ENCODE assay signal across 9 cellular contexts in genomic region chr7:128909605-128910568, GRCh38. TPM values are rescaled to one million over a fixed set of nuclear protein-coding genes. Genes with fewer than 3 reads are reported as not detected.
DNase-seq lines count a peak whose midpoint lies in the region; ATAC-seq, FAIRE-seq and TF ChIP-seq lines count a peak whose summit lies in the region.
"Had no signal": no experiment of that assay in that cellular context is flagged by ENCODE, and none has a peak within 500 bp of the region (broad histone marks: within the 10 kb centered on the region; RNA-seq: fewer than 3 reads in every experiment).

No MANE protein-coding gene starts in this region.

- dilution Hi-C loops in keratinocyte (cut with MboI; ENCODE audit: extremely low pct_ligation_motif_present, low sequenced_read_pairs): no loop called here

- TF ChIP-seq EP300 in suprapubic skin (IDR thresholded peaks at IDR 0.05): no peak

- H3K4me1 Mint-ChIP-seq in CD8-positive, alpha-beta T cell (ENCODE audit: low read depth): peaks cover 3% of the 10 kb centered on the region

- CTCF ChIA-PET in CD8-positive, alpha-beta T cell (lab: Charles Lee): interaction anchor here (1.9 to 3.5 kb wide), 2 partner anchors 182 kb away, joined by 5 to 15 read pairs; no protein-coding TSS in a partner anchor

- H3K27ac Mint-ChIP-seq in CD8-positive, alpha-beta T cell: no peak overlapping the region

- H3K36me3 ChIP-seq in keratinocyte (ENCODE audit: control insufficient read depth in 2 of 2, extremely low read depth in 1 of 2, insufficient read depth in 2 of 2, low read length in 2 of 2) (no peaks in the 10 kb centered on the region), suprapubic skin (no peaks in the 10 kb centered on the region)
- no peaks in the 10 kb centered on the region for H3K36me3 ChIP-seq in CD8-positive, alpha-beta T cell (ENCODE audit: insufficient read depth, low read length)

- no peak overlapping the region for H3K9ac ChIP-seq in keratinocyte (ENCODE audit: control insufficient read depth, extremely low read depth, insufficient read depth, low read length)

- WGBS in suprapubic skin: 18% methylated on average over 31 of the region's 42 CpGs

- no peak overlapping the region for H3K4me3 Mint-ChIP-seq in CD8-positive, alpha-beta T cell

- H3K27me3 Mint-ChIP-seq in CD8-positive, alpha-beta T cell (ENCODE audit: low read depth): peaks cover 55% of the 10 kb centered on the region

- TF ChIP-seq CTCF in cardiac fibroblast (IDR thresholded peaks at IDR 0.05; ENCODE audit: low read depth, low read length): no peak
- no peak for TF ChIP-seq CTCF in keratinocyte (optimal IDR thresholded peaks at IDR 0.05 in 1 of 3, IDR thresholded peaks at IDR 0.05 in 1 of 3, conservative IDR thresholded peaks at IDR 0.05 in 1 of 3; ENCODE audit: extremely low read depth in 1 of 3, insufficient read depth in 2 of 3, low read length in 3 of 3)
- TF ChIP-seq CTCF in suprapubic skin (IDR thresholded peaks at IDR 0.05): no peak
- TF ChIP-seq CTCF in GM20000 (IDR thresholded peaks at IDR 0.05; ENCODE audit: extremely low read depth, missing control alignments): no peak
- no peak for TF ChIP-seq CTCF in CD8-positive, alpha-beta T cell (IDR thresholded peaks at IDR 0.05)

- H3K27me3 ChIP-seq in keratinocyte (ENCODE audit: control insufficient read depth, extremely low read depth, insufficient read depth, low read length): peaks cover 52% of the 10 kb centered on the region
- peaks cover 48% of the 10 kb centered on the region for H3K27me3 ChIP-seq in suprapubic skin
- peaks cover 3% of the 10 kb centered on the region for H3K27me3 ChIP-seq in CD8-positive, alpha-beta T cell (ENCODE audit: insufficient read depth, low read length)

- no peak for FAIRE-seq in keratinocyte (lab: Jason Lieb, UNC)

- H3K4me2 ChIP-seq in keratinocyte (ENCODE audit: control insufficient read depth, extremely low read depth, insufficient read depth, low read depth, low read length): peak overlapping the region; percentile 9

- intact Hi-C loops in CD8-positive, alpha-beta T cell (cut with DNase I, micrococcal nuclease): no loop called here

- H3K4me1 ChIP-seq in keratinocyte (ENCODE audit: control insufficient read depth, extremely low read depth, insufficient read depth, low read length): no peaks in the 10 kb centered on the region
- H3K4me1 ChIP-seq in suprapubic skin: peaks cover 19% of the 10 kb centered on the region
- H3K4me1 ChIP-seq in CD8-positive, alpha-beta T cell (ENCODE audit: insufficient read depth, low read length): peaks cover 3% of the 10 kb centered on the region

- ATAC-seq in CD8-positive, alpha-beta T cell: no peak

- H2AFZ ChIP-seq in keratinocyte (ENCODE audit: control insufficient read depth, low read length): no peak overlapping the region

- no peaks in the 10 kb centered on the region for H3K79me2 ChIP-seq in keratinocyte (ENCODE audit: control insufficient read depth, insufficient read depth, low read length)

- no peaks in the 10 kb centered on the region for H3K9me3 Mint-ChIP-seq in CD8-positive, alpha-beta T cell

- H4K20me1 ChIP-seq in keratinocyte (ENCODE audit: control insufficient read depth, extremely low read depth, insufficient read depth, low read length): no peaks in the 10 kb centered on the region

- POLR2A ChIA-PET in CD8-positive, alpha-beta T cell (lab: Charles Lee): no interaction called here

- DNase-seq in HK-2 (ENCODE audit: unreplicated experiment): peak; percentile 86
- DNase-seq in cardiac fibroblast (ENCODE audit: low read depth in 2 of 2): peak; percentile 23 to 68
- DNase-seq in keratinocyte (ENCODE audit: low read depth, low spot score): no peak
- DNase-seq in suprapubic skin (ENCODE audit: low spot score in 2 of 2): peak in 1 of 2 donors; percentile 60
- no peak for DNase-seq in NCI-H1417 treated with DMSO at 0.1 percent for 48 hours (lab: John Stamatoyannopoulos, UW)
- DNase-seq in GM20000 (ENCODE audit: low spot score): no peak
- no peak for DNase-seq in NCI-H1436 (lab: John Stamatoyannopoulos, UW)
- no peak for DNase-seq in CD8-positive, alpha-beta T cell
- DNase-seq: SHP77 treated with DMSO at 0.1 percent for 48 hours had no signal

- no peak for TF ChIP-seq POLR2A in suprapubic skin (IDR thresholded peaks at IDR 0.05)

- H3K4me3 ChIP-seq in cardiac fibroblast (replicated peaks in 1 of 2; ENCODE audit: low read depth in 2 of 2, low read length in 2 of 2): peak overlapping the region; percentile 18 to 42
- H3K4me3 ChIP-seq in keratinocyte (ENCODE audit: control insufficient read depth in 2 of 3, extremely low read depth in 1 of 3, insufficient read depth in 2 of 3, low read depth in 1 of 3, low read length in 3 of 3): peak overlapping the region in 1 of 3 experiments; percentile 19
- H3K4me3 ChIP-seq in suprapubic skin: peak overlapping the region; percentile 44
- no peak overlapping the region for H3K4me3 ChIP-seq in CD8-positive, alpha-beta T cell (ENCODE audit: low read depth, low read length)

- H3K36me3 Mint-ChIP-seq in CD8-positive, alpha-beta T cell: no peaks in the 10 kb centered on the region

- no peak overlapping the region for H3K27ac ChIP-seq in keratinocyte (ENCODE audit: control insufficient read depth, insufficient read depth, low read length)
- H3K27ac ChIP-seq in suprapubic skin: no peak overlapping the region
- no peak overlapping the region for H3K27ac ChIP-seq in CD8-positive, alpha-beta T cell (ENCODE audit: low read depth, low read length)

- no peaks in the 10 kb centered on the region for H3K9me1 ChIP-seq in keratinocyte (ENCODE audit: control insufficient read depth, extremely low read depth, insufficient read depth, low read length)

- no peaks in the 10 kb centered on the region for H3K9me3 ChIP-seq in keratinocyte (ENCODE audit: control insufficient read depth, low read depth, low read length)
- H3K9me3 ChIP-seq in suprapubic skin: no peaks in the 10 kb centered on the region
- no peaks in the 10 kb centered on the region for H3K9me3 ChIP-seq in CD8-positive, alpha-beta T cell (ENCODE audit: low read length)

RNA-seq across cellular contexts. Expression of gene KCP, which starts 0.6 kb away (rescaled TPM):
- 0.03 to 0.17 TPM in 2 of 3 replicates, not detected in the other for polyA plus RNA-seq in keratinocyte
- not detected for polyA plus RNA-seq in keratinocyte (2011; ENCODE audit: low read depth)
- 0.04 and 0.08 TPM in 2 replicates for polyA plus RNA-seq in keratinocyte (2011; cell fraction: cytosol; rRNA removed)
- 0.25 and 0.28 TPM in 2 replicates for polyA plus RNA-seq in keratinocyte (2011; cell fraction: nucleus; rRNA removed)
- 0.14 and 0.17 TPM in 2 replicates for polyA plus RNA-seq in keratinocyte (2012; ENCODE audit: low replicate concordance)
- 0.13 TPM in 1 of 3 replicates, not detected in the others for polyA minus RNA-seq in keratinocyte
- not detected for polyA minus RNA-seq in keratinocyte (2011; cell fraction: cytosol; rRNA and poly(A)+ RNA removed)
- polyA minus RNA-seq in keratinocyte (2011; cell fraction: nucleus; rRNA and poly(A)+ RNA removed): not detected in 2 replicates
- total RNA-seq in suprapubic skin: under 1 TPM; 0.17 to 0.57 (median 0.36) TPM
- total RNA-seq in CD8-positive, alpha-beta T cell: under 1 TPM; 0.19 to 0.43 TPM

RNA-seq across cellular contexts. Expression of gene IRF5, which starts 27.8 kb away (rescaled TPM):
- polyA plus RNA-seq in keratinocyte: 0.78 to 1.5 TPM (median 0.88 TPM) in 3 replicates
- polyA plus RNA-seq in keratinocyte (2011; ENCODE audit: low read depth): 0.61 TPM
- polyA plus RNA-seq in keratinocyte (2011; cell fraction: cytosol; rRNA removed): 0.71 and 1.0 TPM in 2 replicates
- 4.2 and 4.8 TPM in 2 replicates for polyA plus RNA-seq in keratinocyte (2011; cell fraction: nucleus; rRNA removed)
- polyA plus RNA-seq in keratinocyte (2012; ENCODE audit: low replicate concordance): 0.55 and 4.5 TPM in 2 replicates
- polyA minus RNA-seq in keratinocyte: 0.64 to 2.4 TPM (median 2.1 TPM) in 3 replicates
- polyA minus RNA-seq in keratinocyte (2011; cell fraction: cytosol; rRNA and poly(A)+ RNA removed): 2.1 TPM
- polyA minus RNA-seq in keratinocyte (2011; cell fraction: nucleus; rRNA and poly(A)+ RNA removed): 1.2 and 1.6 TPM in 2 replicates
- total RNA-seq in suprapubic skin: 10 to 100 TPM in 3 of 4 donors, 1 to 10 TPM in 1; 8.9 to 22.8 (median 18.6) TPM
- under 1 TPM; 0.61 to 0.79 TPM for total RNA-seq in CD8-positive, alpha-beta T cell

RNA-seq across cellular contexts. Expression of gene ATP6V1F, which starts 47.2 kb away (rescaled TPM):
- polyA plus RNA-seq in keratinocyte: 263 to 429 TPM (median 268 TPM) in 3 replicates
- 107 TPM for polyA plus RNA-seq in keratinocyte (2011; ENCODE audit: low read depth)
- 342 and 421 TPM in 2 replicates for polyA plus RNA-seq in keratinocyte (2011; cell fraction: cytosol; rRNA removed)
- polyA plus RNA-seq in keratinocyte (2011; cell fraction: nucleus; rRNA removed): 115 and 151 TPM in 2 replicates
- polyA plus RNA-seq in keratinocyte (2012; ENCODE audit: low replicate concordance): 283 and 576 TPM in 2 replicates
- polyA minus RNA-seq in keratinocyte: 59.0 to 128 TPM (median 113 TPM) in 3 replicates
- 125 TPM for polyA minus RNA-seq in keratinocyte (2011; cell fraction: cytosol; rRNA and poly(A)+ RNA removed)
- 20.6 and 23.4 TPM in 2 replicates for polyA minus RNA-seq in keratinocyte (2011; cell fraction: nucleus; rRNA and poly(A)+ RNA removed)
- 100 to 1,000 TPM in 3 of 4 donors, 10 to 100 TPM in 1; 78.4 to 165 (median 148) TPM for total RNA-seq in suprapubic skin
- total RNA-seq in CD8-positive, alpha-beta T cell: 10 to 100 TPM; 54.8 to 59.3 TPM

Comparison
In these comparisons a context has a peak if more than half of its experiments do, and no peak if none do; other contexts are left out.
1. DNase-seq: peak in HK-2 (single experiment) and cardiac fibroblast (2 of 2); none in keratinocyte (single experiment), NCI-H1417 treated with DMSO at 0.1 percent for 48 hours (single experiment), GM20000 (single experiment), NCI-H1436 (single experiment) and CD8-positive, alpha-beta T cell (0 of 7).
2. RNA of gene IRF5, which starts 27.8 kb away (total RNA-seq): 8.9 to 22.8 TPM in suprapubic skin; 0.61 to 0.79 TPM in CD8-positive, alpha-beta T cell; every median in the first group is over 4 times any median in the second.